9 cellular contexts compared by ENCODE assay signal in genomic region chr3:104273046-104273649, GRCh38.
A peak's percentile ranks its signal among the peaks of the same experiment; 100 is the strongest.
DNase-seq lines count a peak whose midpoint lies in the region; ATAC-seq and TF ChIP-seq lines count a peak whose summit lies in the region.
"Had no signal": no experiment of that assay in that cellular context is flagged by ENCODE, and none has a peak within 500 bp of the region (broad histone marks: within the 10 kb centered on the region; RNA-seq: fewer than 3 reads in every experiment).

No MANE protein-coding gene starts in this region.

- peaks cover 0 to 33% (median 6%) of the 10 kb centered on the region in 11 donors for H3K9me3 Mint-ChIP-seq in naive thymus-derived CD4-positive, alpha-beta T cell
- no peaks in the 10 kb centered on the region for H3K9me3 Mint-ChIP-seq in Calu3 (ENCODE audit: low read depth, unreplicated experiment)
- H3K9me3 Mint-ChIP-seq: central memory CD8-positive, alpha-beta T cell had no signal

- peaks cover 24% of the 10 kb centered on the region for H3K9me3 ChIP-seq in A673 (ENCODE audit: low read depth, low read length, poor library complexity, severe bottlenecking)
- peaks cover 0 to 3% (median 0%) of the 10 kb centered on the region in 3 experiments for H3K9me3 ChIP-seq in naive thymus-derived CD4-positive, alpha-beta T cell (ENCODE audit: control insufficient read depth in 2 of 3, low read length in 3 of 3)

- H3K27ac ChIP-seq in A673 (ENCODE audit: low read depth, low read length, poor library complexity, severe bottlenecking) (no peak overlapping the region), VCaP (no peak overlapping the region)
- no peak overlapping the region for H3K27ac ChIP-seq in naive thymus-derived CD4-positive, alpha-beta T cell (ENCODE audit: low read depth, low read length)

- no peak overlapping the region for H3K4me3 ChIP-seq in A673 (ENCODE audit: low read depth, low read length, poor library complexity, severe bottlenecking)
- no peak overlapping the region for H3K4me3 ChIP-seq in naive thymus-derived CD4-positive, alpha-beta T cell (ENCODE audit: low read length)

- BruUV-seq in A673 (replicated peaks; lab: Mats Ljungman, UMichigan): no TSS peak
- BruUV-seq in Calu3 (replicated peaks; lab: Mats Ljungman, UMichigan): no TSS peak

- POLR2A ChIA-PET in A673 (lab: Charles Lee; ENCODE audit: low non-redundant PET): no interaction called here
- POLR2A ChIA-PET in naive thymus-derived CD4-positive, alpha-beta T cell (lab: Charles Lee): no interaction called here

- no peaks in the 10 kb centered on the region for H3K36me3 Mint-ChIP-seq in naive thymus-derived CD4-positive, alpha-beta T cell
- no peaks in the 10 kb centered on the region for H3K36me3 Mint-ChIP-seq in Calu3 (ENCODE audit: insufficient read depth, unreplicated experiment)

- CTCF ChIA-PET in A673 (lab: Charles Lee) (no interaction called here), Calu3 (lab: Charles Lee) (interaction anchor here (1.0 kb wide), 1 partner anchor 188 kb away, joined by 3 read pairs; no protein-coding TSS in a partner anchor)
- CTCF ChIA-PET in naive thymus-derived CD4-positive, alpha-beta T cell (lab: Charles Lee): no interaction called here

- ATAC-seq in GM18867 (IDR thresholded peaks at IDR 0.05; ENCODE audit: unreplicated experiment) (peak; percentile 80), GM21528 (IDR thresholded peaks at IDR 0.05; ENCODE audit: low FRiP score, unreplicated experiment) (no peak)
- no peak for ATAC-seq in naive thymus-derived CD4-positive, alpha-beta T cell

- no peaks in the 10 kb centered on the region for H3K27me3 ChIP-seq in A673 (replicated peaks; ENCODE audit: insufficient read depth, low read depth, low read length, poor library complexity)
- no peaks in the 10 kb centered on the region for H3K27me3 ChIP-seq in naive thymus-derived CD4-positive, alpha-beta T cell (ENCODE audit: control insufficient read depth in 2 of 2, insufficient read depth in 2 of 2, low read length in 2 of 2)

- DNase-seq in A673 (ENCODE audit: low spot score): peak; percentile 57
- peak; percentile 47 for DNase-seq in LoVo (ENCODE audit: low spot score)
- peak; percentile 27 for DNase-seq in left kidney (ENCODE audit: low read depth, low spot score)
- no peak for DNase-seq in naive thymus-derived CD4-positive, alpha-beta T cell
- no peak for DNase-seq in Calu3

- no peaks in the 10 kb centered on the region for H3K36me3 ChIP-seq in A673 (ENCODE audit: insufficient read depth, low read length, poor library complexity, severe bottlenecking)
- H3K36me3 ChIP-seq in naive thymus-derived CD4-positive, alpha-beta T cell (ENCODE audit: control insufficient read depth in 2 of 3, insufficient read depth in 3 of 3, low read length in 3 of 3): no peaks in the 10 kb centered on the region

- intact Hi-C loops in A673 (cut with micrococcal nuclease; ENCODE audit: unreplicated experiment): loop anchor here (5.0 kb wide), 2 partner anchors 1094 to 1244 kb away; partner anchors contain the start of gene ALCAM
- intact Hi-C loops in naive thymus-derived CD4-positive, alpha-beta T cell (cut with micrococcal nuclease): loop anchor here in 1 of 2 donors (2.0 kb wide), 2 partner anchors 1096 to 1246 kb away; no protein-coding TSS in a partner anchor
- intact Hi-C loops in Calu3 (cut with micrococcal nuclease; ENCODE audit: unreplicated experiment): loop anchor here (10.0 kb wide), 1 partner anchor 182 kb away; no protein-coding TSS in a partner anchor

- no peak overlapping the region for H3K27ac Mint-ChIP-seq in naive thymus-derived CD4-positive, alpha-beta T cell
- H3K27ac Mint-ChIP-seq in Calu3 (ENCODE audit: unreplicated experiment): no peak overlapping the region

- peaks cover 0 to 3% (median 0%) of the 10 kb centered on the region in 5 donors for H3K27me3 Mint-ChIP-seq in naive thymus-derived CD4-positive, alpha-beta T cell
- H3K27me3 Mint-ChIP-seq in Calu3 (ENCODE audit: unreplicated experiment): no peaks in the 10 kb centered on the region

- no peak overlapping the region for H3K4me3 Mint-ChIP-seq in naive thymus-derived CD4-positive, alpha-beta T cell
- no peak overlapping the region for H3K4me3 Mint-ChIP-seq in Calu3 (ENCODE audit: low read depth, unreplicated experiment)
- H3K4me3 Mint-ChIP-seq: central memory CD8-positive, alpha-beta T cell had no signal

- TF ChIP-seq CTCF in A673 (conservative IDR thresholded peaks at IDR 0.05; ENCODE audit: low read depth, low read length): peak; percentile 81
- TF ChIP-seq CTCF in VCaP (conservative IDR thresholded peaks at IDR 0.05): peak; percentile 74
- no peak for TF ChIP-seq CTCF in Calu3 (IDR thresholded peaks at IDR 0.05; ENCODE audit: unreplicated experiment)

- H3K4me1 ChIP-seq in A673 (ENCODE audit: insufficient read depth, low read length, poor library complexity, severe bottlenecking): no peaks in the 10 kb centered on the region
- H3K4me1 ChIP-seq in naive thymus-derived CD4-positive, alpha-beta T cell (ENCODE audit: control insufficient read depth in 2 of 2, insufficient read depth in 2 of 2, low read length in 2 of 2): no peaks in the 10 kb centered on the region

- no peaks in the 10 kb centered on the region for H3K4me1 Mint-ChIP-seq in naive thymus-derived CD4-positive, alpha-beta T cell
- no peaks in the 10 kb centered on the region for H3K4me1 Mint-ChIP-seq in Calu3 (ENCODE audit: low read depth, unreplicated experiment)
- H3K4me1 Mint-ChIP-seq: central memory CD8-positive, alpha-beta T cell had no signal

Comparison
In these comparisons a context has a peak if more than half of its experiments do, and no peak if none do; other contexts are left out.
1. DNase-seq: peak in A673 (single experiment), LoVo (single experiment) and left kidney (single experiment); none in naive thymus-derived CD4-positive, alpha-beta T cell (0 of 9) and Calu3 (single experiment).